In genomic region chr9:127034691-127035090, GRCh38 we compare ENCODE assay signal across 20 cellular contexts.
DNase-seq lines count a peak whose midpoint lies in the region; ATAC-seq and TF ChIP-seq lines count a peak whose summit lies in the region.
"Had no signal": no experiment of that assay in that cellular context is flagged by ENCODE, and none has a peak within 500 bp of the region (broad histone marks: within the 10 kb centered on the region; RNA-seq: fewer than 3 reads in every experiment).

No MANE protein-coding gene starts in this region.

- no peak for TF ChIP-seq POLR2A in Peyer's patch (IDR thresholded peaks at IDR 0.05)
- TF ChIP-seq POLR2A in stomach (IDR thresholded peaks at IDR 0.05), result no peak

- H3K9me3 Mint-ChIP-seq in CD14-positive monocyte (no peaks in the 10 kb centered on the region), neural progenitor cell (no peaks in the 10 kb centered on the region)
- H3K9me3 Mint-ChIP-seq: activated naive CD4-positive, alpha-beta T cell treated with anti-CD3 and anti-CD28 coated beads for 36 hours had no signal

- H4K20me1 ChIP-seq in fibroblast of lung (ENCODE audit: control insufficient read depth, extremely low read depth, insufficient read depth, low read length), result no peaks in the 10 kb centered on the region
- H4K20me1 ChIP-seq in neural progenitor cell (ENCODE audit: low read depth), result no peaks in the 10 kb centered on the region

- H3F3A ChIP-seq in neural progenitor cell (ENCODE audit: low read depth), result no peaks in the 10 kb centered on the region

- H3K36me3 ChIP-seq in Peyer's patch (no peaks in the 10 kb centered on the region), fibroblast of lung (ENCODE audit: control insufficient read depth, insufficient read depth, low read length) (no peaks in the 10 kb centered on the region), stomach (no peaks in the 10 kb centered on the region), aorta (ENCODE audit: control insufficient read depth in 1 of 2, insufficient read depth in 2 of 2, low read length in 1 of 2) (no peaks in the 10 kb centered on the region), neural progenitor cell (no peaks in the 10 kb centered on the region)

- no peak overlapping the region for H3K4me3 ChIP-seq in Peyer's patch
- H3K4me3 ChIP-seq in fibroblast of lung (replicated peaks in 1 of 4; ENCODE audit: control extremely low read depth in 1 of 4, insufficient read depth in 1 of 4, low read depth in 3 of 4, low read length in 4 of 4), result no peak overlapping the region
- H3K4me3 ChIP-seq in stomach, result no peak overlapping the region
- H3K4me3 ChIP-seq in aorta (ENCODE audit: low read length in 2 of 2), result no peak overlapping the region
- H3K4me3 ChIP-seq in neural progenitor cell, result no peak overlapping the region

- intact Hi-C loops in CD14-positive monocyte (cut with micrococcal nuclease) (no loop called here), stomach (cut with DNase I; ENCODE audit: low total_unique reads) (no loop called here), aorta (cut with DNase I) (no loop called here)

- H3K27me3 Mint-ChIP-seq in CD14-positive monocyte (ENCODE audit: low read depth in 3 of 3) (peaks cover 2 to 8% (median 5%) of the 10 kb centered on the region in 3 donors), neural progenitor cell (ENCODE audit: insufficient read depth, low read depth) (no peaks in the 10 kb centered on the region)

- H3K27me3 ChIP-seq in Peyer's patch (no peaks in the 10 kb centered on the region), fibroblast of lung (ENCODE audit: control insufficient read depth, insufficient read depth, low read length) (no peaks in the 10 kb centered on the region), stomach (no peaks in the 10 kb centered on the region), aorta (ENCODE audit: control insufficient read depth in 1 of 2, insufficient read depth in 2 of 2, low read length in 1 of 2) (no peaks in the 10 kb centered on the region), neural progenitor cell (no peaks in the 10 kb centered on the region)

- 96 to 100% (median 100%) methylated on average over 1 of the region's 1 CpG for WGBS in stomach, 5 donors
- 96 to 100% methylated on average over 1 of the region's 1 CpG for WGBS in aorta, 2 donors

- H3K4me3 Mint-ChIP-seq in CD14-positive monocyte (no peak overlapping the region), neural progenitor cell (no peak overlapping the region)
- H3K4me3 Mint-ChIP-seq: activated naive CD4-positive, alpha-beta T cell treated with anti-CD3 and anti-CD28 coated beads for 36 hours had no signal

- H3K27ac ChIP-seq in Peyer's patch, result peak overlapping the region in 3 of 4 donors; percentile 7 to 35 (median 30)
- peak overlapping the region; percentile 71 for H3K27ac ChIP-seq in fibroblast of lung (ENCODE audit: insufficient read depth, low read length)
- H3K27ac ChIP-seq in stomach, result peak overlapping the region in 3 of 5 donors; percentile 13 to 65 (median 37)
- H3K27ac ChIP-seq in aorta (ENCODE audit: low read depth in 1 of 2, low read length in 2 of 2), result no peak overlapping the region
- H3K27ac ChIP-seq in neural progenitor cell, result no peak overlapping the region
- H3K27ac ChIP-seq: HL-60 had no signal

- H3K9ac ChIP-seq in fibroblast of lung (ENCODE audit: insufficient read depth, low read length) (no peak overlapping the region), neural progenitor cell (no peak overlapping the region)

- DNase-seq in CD14-positive monocyte (ENCODE audit: low spot score) (peak; percentile 5), Peyer's patch (no peak), fibroblast of lung (ENCODE audit: low read depth in 2 of 2) (no peak), stomach (no peak), aorta (no peak), neural progenitor cell (ENCODE audit: low spot score) (no peak), AML-193 (lab: John Stamatoyannopoulos, UW) (no peak)
- DNase-seq: activated CD4-positive, alpha-beta T cell treated with anti-CD3 and anti-CD28 coated beads for 4 hours; activated naive CD4-positive, alpha-beta T cell treated with anti-CD3 and anti-CD28 coated beads for 36 hours; activated T-cell treated with anti-CD3 and anti-CD28 coated beads, Interleukin-2, amount 50 U/mL, for 48 hours; caudate nucleus; hypothalamus; NCI-H1048; NCI-H187; NCI-H526; stimulated activated CD8-positive, alpha-beta memory T cell treated with anti-CD3 and anti-CD28 coated beads, Interleukin-4, amount 100 ng/mL, for 48 hours; substantia nigra; T-helper 1 cell had no signal

- H3K4me1 ChIP-seq in Peyer's patch (peaks cover 0 to 12% (median 0%) of the 10 kb centered on the region in 4 donors), fibroblast of lung (ENCODE audit: control insufficient read depth, extremely low read depth, insufficient read depth, low read length) (peaks cover 15% of the 10 kb centered on the region), stomach (peaks cover 0 to 28% (median 12%) of the 10 kb centered on the region in 4 donors), aorta (ENCODE audit: control insufficient read depth in 1 of 2, insufficient read depth in 2 of 2, low read length in 2 of 2) (no peaks in the 10 kb centered on the region), neural progenitor cell (peaks cover 5% of the 10 kb centered on the region)

- no peaks in the 10 kb centered on the region for H3K4me1 Mint-ChIP-seq in CD14-positive monocyte
- H3K4me1 Mint-ChIP-seq in neural progenitor cell, result peaks cover 9% of the 10 kb centered on the region

- H3K27ac Mint-ChIP-seq in CD14-positive monocyte (peak overlapping the region in 1 of 7 donors; percentile 20), neural progenitor cell (no peak overlapping the region)
- H3K27ac Mint-ChIP-seq: activated naive CD4-positive, alpha-beta T cell treated with anti-CD3 and anti-CD28 coated beads for 36 hours had no signal

- ATAC-seq in aorta (ENCODE audit: low FRiP score), result no peak
- ATAC-seq: HepG2 had no signal

- H3K79me2 ChIP-seq in fibroblast of lung (ENCODE audit: control insufficient read depth, insufficient read depth, low read length) (no peaks in the 10 kb centered on the region), neural progenitor cell (ENCODE audit: low read depth) (no peaks in the 10 kb centered on the region)

- no peaks in the 10 kb centered on the region for H3K9me3 ChIP-seq in Peyer's patch
- H3K9me3 ChIP-seq in fibroblast of lung (ENCODE audit: control insufficient read depth, insufficient read depth, low read depth, low read length), result no peaks in the 10 kb centered on the region
- no peaks in the 10 kb centered on the region for H3K9me3 ChIP-seq in stomach
- no peaks in the 10 kb centered on the region for H3K9me3 ChIP-seq in aorta (ENCODE audit: control insufficient read depth, low read length)
- H3K9me3 ChIP-seq in neural progenitor cell (ENCODE audit: low read depth), result no peaks in the 10 kb centered on the region

- TF ChIP-seq EP300 in stomach (IDR thresholded peaks at IDR 0.05), result no peak

- H3K36me3 Mint-ChIP-seq in CD14-positive monocyte, result no peaks in the 10 kb centered on the region
- H3K36me3 Mint-ChIP-seq in neural progenitor cell, result no peaks in the 10 kb centered on the region

- H2AFZ ChIP-seq in fibroblast of lung (ENCODE audit: low read length), result no peak overlapping the region
- no peak overlapping the region for H2AFZ ChIP-seq in neural progenitor cell (replicated peaks)

- no peak overlapping the region for H3K4me2 ChIP-seq in fibroblast of lung (ENCODE audit: extremely low read depth, insufficient read depth, low read length)
- H3K4me2 ChIP-seq in neural progenitor cell, result no peak overlapping the region

- TF ChIP-seq CTCF in CD14-positive monocyte (IDR thresholded peaks at IDR 0.05), result no peak
- TF ChIP-seq CTCF in Peyer's patch (IDR thresholded peaks at IDR 0.05), result no peak
- no peak for TF ChIP-seq CTCF in fibroblast of lung (conservative IDR thresholded peaks at IDR 0.05 in 1 of 2, IDR thresholded peaks at IDR 0.05 in 1 of 2; ENCODE audit: low read depth in 1 of 2, low read length in 2 of 2)
- TF ChIP-seq CTCF in stomach (IDR thresholded peaks at IDR 0.05), result no peak
- TF ChIP-seq CTCF in neural progenitor cell (IDR thresholded peaks at IDR 0.05), result no peak

Comparison
In these comparisons a context has a peak if more than half of its experiments do, and no peak if none do; other contexts are left out.
1. H3K27ac ChIP-seq: peak in Peyer's patch (3 of 4), fibroblast of lung (single experiment) and stomach (3 of 5); none in aorta (0 of 2) and neural progenitor cell (single experiment).